In genomic region chr10:22846294-22846693, GRCh38 we compare ENCODE assay signal across 2 cellular contexts.
TF ChIP-seq lines count a peak whose summit lies in the region.

No MANE protein-coding gene starts in this region.

TF ChIP-seq in GM12878, 131 proteins besides CTCF, POLR2A, EP300 and RAD21:
- peak; percentile 24; the same call in 1 of the 2 replicates for TF ChIP-seq SMC3 (IDR thresholded peaks at IDR 0.05; ENCODE audit: borderline replicate concordance, low read length)
- no peak for TF ChIP-seq CHD1 (IDR thresholded peaks at IDR 0.05; ENCODE audit: low read depth, low read length)
- peak; percentile 56 for TF ChIP-seq ZNF384 (IDR thresholded peaks at IDR 0.05; ENCODE audit: borderline replicate concordance, low read depth, low read length)

TF ChIP-seq in H1, 55 proteins besides CTCF, POLR2A, EP300 and RAD21:
- TF ChIP-seq TBP (IDR thresholded peaks at IDR 0.05; ENCODE audit: low read depth, low read length) (no peak), EZH2 (IDR thresholded peaks at IDR 0.05; ENCODE audit: low read depth, low read length, severe bottlenecking) (no peak), POLR2AphosphoS5 (IDR thresholded peaks at IDR 0.05; ENCODE audit: low read depth, low read length) (no peak), E2F6 (IDR thresholded peaks at IDR 0.05) (no peak), RXRA (IDR thresholded peaks at IDR 0.05; ENCODE audit: insufficient read depth, low read depth, low read length) (no peak)
